In genomic region chr1:109112056-109112651, GRCh38 we compare ENCODE assay signal across 8 cellular contexts.
DNase-seq lines count a peak whose midpoint lies in the region; ATAC-seq and TF ChIP-seq lines count a peak whose summit lies in the region.

No MANE protein-coding gene starts in this region.

- H3K4me3 Mint-ChIP-seq in activated naive CD4-positive, alpha-beta T cell treated with anti-CD3 and anti-CD28 coated beads, Interleukin-2, amount 10 ng/mL, durations not matched to agents 7 days and 5 days = no peak overlapping the region

- TF ChIP-seq CTCF in GM20000 (IDR thresholded peaks at IDR 0.05; ENCODE audit: extremely low read depth, missing control alignments) = no peak

- H3K9me3 ChIP-seq in duodenal mucosa (ENCODE audit: control insufficient read depth in 1 of 2, low read length in 2 of 2) = no peaks in the 10 kb centered on the region
- no peaks in the 10 kb centered on the region for H3K9me3 ChIP-seq in mucosa of rectum (ENCODE audit: control insufficient read depth in 2 of 2, low read length in 2 of 2)

- H3K9ac ChIP-seq in duodenal mucosa (ENCODE audit: low read depth in 1 of 2, low read length in 2 of 2) (no peak overlapping the region), mucosa of rectum (ENCODE audit: low read depth in 1 of 2, low read length in 2 of 2) (no peak overlapping the region)

- H3K4me3 ChIP-seq in duodenal mucosa (ENCODE audit: low read depth in 1 of 2, low read length in 2 of 2) = peak overlapping the region; percentile 44 to 83
- peak overlapping the region; percentile 17 to 53 for H3K4me3 ChIP-seq in mucosa of rectum (ENCODE audit: low read length in 2 of 2)

- no peak for ATAC-seq in GM21576 (IDR thresholded peaks at IDR 0.05; ENCODE audit: unreplicated experiment)

- CTCF ChIA-PET in activated naive CD4-positive, alpha-beta T cell treated with anti-CD3 and anti-CD28 coated beads, Interleukin-2, amount 10 ng/mL, durations not matched to agents 7 days and 5 days (lab: Charles Lee) = interaction anchor here (0.6 to 4.0 kb wide), 24 partner anchors 8 to 420 kb away, joined by 3 to 45 read pairs (median 3); partner anchors contain the start of genes PRPF38B, PSRC1, SARS1 and TAF13

- DNase-seq in DMS53 (lab: John Stamatoyannopoulos, UW) (peak; percentile 73), GM20000 (ENCODE audit: low spot score) (peak; percentile 49), NOMO-1 treated with DMSO at 0.1 percent for 48 hours (lab: John Stamatoyannopoulos, UW; ENCODE audit: unreplicated experiment) (peak; percentile 76), D341Med (ENCODE audit: low spot score) (no peak)
- DNase-seq in activated naive CD4-positive, alpha-beta T cell treated with anti-CD3 and anti-CD28 coated beads, Interleukin-2, amount 10 ng/mL, durations not matched to agents 7 days and 5 days = no peak

- H3K36me3 Mint-ChIP-seq in activated naive CD4-positive, alpha-beta T cell treated with anti-CD3 and anti-CD28 coated beads, Interleukin-2, amount 10 ng/mL, durations not matched to agents 7 days and 5 days = no peaks in the 10 kb centered on the region

- peaks cover 17 to 25% of the 10 kb centered on the region in 2 donors for H3K4me1 ChIP-seq in duodenal mucosa (ENCODE audit: control insufficient read depth in 1 of 2, insufficient read depth in 2 of 2, low read length in 2 of 2)
- peaks cover 24 to 28% of the 10 kb centered on the region in 2 donors for H3K4me1 ChIP-seq in mucosa of rectum (ENCODE audit: control insufficient read depth in 2 of 2, insufficient read depth in 2 of 2, low read length in 2 of 2)

- H3K27ac ChIP-seq in duodenal mucosa (ENCODE audit: low read depth, low read length) (no peak overlapping the region), mucosa of rectum (ENCODE audit: low read depth in 2 of 2, low read length in 2 of 2) (no peak overlapping the region)

- peaks cover 27% of the 10 kb centered on the region for H3K4me1 Mint-ChIP-seq in activated naive CD4-positive, alpha-beta T cell treated with anti-CD3 and anti-CD28 coated beads, Interleukin-2, amount 10 ng/mL, durations not matched to agents 7 days and 5 days

- H3K27me3 Mint-ChIP-seq in activated naive CD4-positive, alpha-beta T cell treated with anti-CD3 and anti-CD28 coated beads, Interleukin-2, amount 10 ng/mL, durations not matched to agents 7 days and 5 days = peaks cover 68% of the 10 kb centered on the region

- no peaks in the 10 kb centered on the region for H3K36me3 ChIP-seq in duodenal mucosa (ENCODE audit: control insufficient read depth in 1 of 2, insufficient read depth in 2 of 2, low read length in 2 of 2)
- no peaks in the 10 kb centered on the region for H3K36me3 ChIP-seq in mucosa of rectum (ENCODE audit: control insufficient read depth in 2 of 2, insufficient read depth in 2 of 2, low read length in 2 of 2)

- no peaks in the 10 kb centered on the region for H3K9me3 Mint-ChIP-seq in activated naive CD4-positive, alpha-beta T cell treated with anti-CD3 and anti-CD28 coated beads, Interleukin-2, amount 10 ng/mL, durations not matched to agents 7 days and 5 days

- H3K27me3 ChIP-seq in duodenal mucosa (ENCODE audit: control insufficient read depth in 1 of 2, insufficient read depth in 2 of 2, low read length in 2 of 2) (peaks cover 6 to 10% of the 10 kb centered on the region in 2 donors), mucosa of rectum (ENCODE audit: control insufficient read depth in 2 of 2, insufficient read depth in 2 of 2, low read length in 2 of 2) (peaks cover 0 to 4% of the 10 kb centered on the region in 2 donors)

- no peak overlapping the region for H3K27ac Mint-ChIP-seq in activated naive CD4-positive, alpha-beta T cell treated with anti-CD3 and anti-CD28 coated beads, Interleukin-2, amount 10 ng/mL, durations not matched to agents 7 days and 5 days

Comparison
In these comparisons a context has a peak if more than half of its experiments do, and no peak if none do; other contexts are left out.
1. DNase-seq: peak in DMS53 (single experiment), GM20000 (single experiment) and NOMO-1 treated with DMSO at 0.1 percent for 48 hours (single experiment); none in activated naive CD4-positive, alpha-beta T cell treated with anti-CD3 and anti-CD28 coated beads, Interleukin-2, amount 10 ng/mL, durations not matched to agents 7 days and 5 days (single experiment) and D341Med (single experiment).